1 cellular context compared by ENCODE assay signal in the genomic region with DNA sequence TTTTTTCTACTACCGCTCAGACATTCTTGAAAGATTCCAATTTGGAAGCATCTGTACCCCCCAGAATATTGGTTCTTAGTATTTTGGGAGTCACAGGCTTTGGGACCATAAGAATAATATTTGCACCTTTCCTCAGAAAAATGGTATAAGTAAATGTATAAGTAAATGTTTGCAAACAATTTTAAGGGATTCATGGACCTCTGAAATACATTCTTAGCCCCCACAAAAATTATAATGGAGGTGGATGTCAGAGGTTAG.
TF ChIP-seq lines count a peak whose summit lies in the region.

No MANE protein-coding gene starts in this region.

TF ChIP-seq in A549, 52 proteins besides CTCF, POLR2A, EP300 and RAD21 (continued from another document):
- TF ChIP-seq, protein P1, sequence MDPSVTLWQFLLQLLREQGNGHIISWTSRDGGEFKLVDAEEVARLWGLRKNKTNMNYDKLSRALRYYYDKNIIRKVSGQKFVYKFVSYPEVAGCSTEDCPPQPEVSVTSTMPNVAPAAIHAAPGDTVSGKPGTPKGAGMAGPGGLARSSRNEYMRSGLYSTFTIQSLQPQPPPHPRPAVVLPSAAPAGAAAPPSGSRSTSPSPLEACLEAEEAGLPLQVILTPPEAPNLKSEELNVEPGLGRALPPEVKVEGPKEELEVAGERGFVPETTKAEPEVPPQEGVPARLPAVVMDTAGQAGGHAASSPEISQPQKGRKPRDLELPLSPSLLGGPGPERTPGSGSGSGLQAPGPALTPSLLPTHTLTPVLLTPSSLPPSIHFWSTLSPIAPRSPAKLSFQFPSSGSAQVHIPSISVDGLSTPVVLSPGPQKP (IDR thresholded peaks at IDR 0.05; ENCODE audit: low read depth, low read length), result no peak
- TF ChIP-seq ZSCAN20 (CRISPR knock-in tag; IDR thresholded peaks at IDR 0.05) (no peak), RARB (CRISPR knock-in tag; IDR thresholded peaks at IDR 0.05) (no peak), HDAC2 (IDR thresholded peaks at IDR 0.05) (no peak), NPAS2 (CRISPR knock-in tag; IDR thresholded peaks at IDR 0.05; ENCODE audit: borderline replicate concordance) (no peak), JUNB (IDR thresholded peaks at IDR 0.05) (no peak), FOSL2 (IDR thresholded peaks at IDR 0.05) (no peak), FOSL2 (CRISPR knock-in tag; IDR thresholded peaks at IDR 0.05) (no peak)
